In the genomic region with DNA sequence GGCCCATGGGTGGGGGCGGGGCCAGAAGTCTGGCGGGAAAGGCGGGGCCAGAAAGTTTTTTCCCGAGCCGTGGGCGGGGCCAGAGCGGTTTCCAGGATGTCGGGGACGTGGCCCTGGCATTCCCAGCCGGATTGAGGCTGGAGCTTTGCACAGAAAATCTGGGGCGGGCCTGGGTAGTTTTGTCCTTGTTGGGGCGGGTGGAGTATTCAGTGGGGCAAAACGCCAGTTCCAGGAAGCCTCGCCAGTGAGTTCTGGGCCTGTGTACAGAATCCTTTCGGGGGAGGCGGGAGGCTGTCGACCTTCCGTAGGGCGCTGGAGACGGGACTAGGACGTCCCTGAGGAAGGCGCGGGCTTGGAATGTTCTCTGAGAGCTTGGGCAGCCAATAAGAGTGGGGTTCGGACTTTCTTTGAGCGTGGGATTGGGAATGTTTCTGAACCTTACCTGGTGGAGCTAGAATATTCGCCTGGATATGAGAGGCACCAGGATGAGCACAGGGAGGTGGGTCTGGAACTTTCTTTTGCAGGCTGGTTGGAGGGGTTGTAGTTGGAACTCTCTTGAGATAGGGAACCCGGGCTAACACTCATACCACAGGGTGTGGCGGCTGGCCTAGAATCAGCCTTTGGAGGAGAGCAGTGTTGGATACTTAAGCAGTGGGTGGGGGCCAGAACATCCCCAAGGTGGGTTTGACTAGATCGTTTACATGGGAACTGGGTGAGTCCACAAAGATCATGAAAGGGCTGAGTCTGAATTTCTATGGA, we compare ENCODE assay signal across 1 cellular context.
TF ChIP-seq lines count a peak whose summit lies in the region.

No MANE protein-coding gene starts in this region.

TF ChIP-seq in SK-N-SH, 30 proteins besides CTCF, POLR2A, EP300 and RAD21:
- TF ChIP-seq POLR2AphosphoS5 (IDR thresholded peaks at IDR 0.05; ENCODE audit: low read depth, low read length): peak; percentile 52
- no peak for TF ChIP-seq FOXM1 (IDR thresholded peaks at IDR 0.05; ENCODE audit: low read depth)
- TF ChIP-seq FOXJ3 (CRISPR knock-in tag; IDR thresholded peaks at IDR 0.05): no peak
- 0 out of 2 replicates have a peak, but pooled peaks have one; percentile 19 for TF ChIP-seq GABPA (IDR thresholded peaks at IDR 0.05; ENCODE audit: low read depth)
- peak; percentile 37; the same call in 1 of the 2 replicates for TF ChIP-seq TEAD4 (IDR thresholded peaks at IDR 0.05; ENCODE audit: borderline replicate concordance, insufficient read depth)
- peak; percentile 35; the same call in 1 of the 2 replicates for TF ChIP-seq TAF1 (IDR thresholded peaks at IDR 0.05; ENCODE audit: borderline replicate concordance, low read depth, low read length)
